13 cellular contexts compared by ENCODE assay signal in genomic region chr3:147411777-147412176, GRCh38. TPM values are rescaled to one million over a fixed set of nuclear protein-coding genes. Genes with fewer than 3 reads are reported as not detected.
DNase-seq lines count a peak whose midpoint lies in the region; ATAC-seq and TF ChIP-seq lines count a peak whose summit lies in the region.
"Had no signal": no experiment of that assay in that cellular context is flagged by ENCODE, and none has a peak within 500 bp of the region (broad histone marks: within the 10 kb centered on the region; RNA-seq: fewer than 3 reads in every experiment).

No MANE protein-coding gene starts in this region.

- H3K36me3 Mint-ChIP-seq in CD8-positive, alpha-beta memory T cell, result peaks cover 0 to 8% (median 1%) of the 10 kb centered on the region in 3 donors
- no peaks in the 10 kb centered on the region for H3K36me3 Mint-ChIP-seq in IgD-negative memory B cell
- H3K36me3 Mint-ChIP-seq in neural progenitor cell, result peaks cover 59% of the 10 kb centered on the region

- H3K9me3 Mint-ChIP-seq in CD8-positive, alpha-beta memory T cell, result peaks cover 12 to 48% (median 30%) of the 10 kb centered on the region in 5 donors
- H3K9me3 Mint-ChIP-seq in IgD-negative memory B cell (peaks cover 5 to 13% (median 9%) of the 10 kb centered on the region in 3 donors), neural progenitor cell (peaks cover 24% of the 10 kb centered on the region)

- POLR2A ChIA-PET in CD8-positive, alpha-beta memory T cell (lab: Charles Lee), result no interaction called here

- peaks cover 26 to 35% (median 33%) of the 10 kb centered on the region in 3 donors for H3K4me1 Mint-ChIP-seq in CD8-positive, alpha-beta memory T cell
- H3K4me1 Mint-ChIP-seq in IgD-negative memory B cell (peaks cover 0 to 8% (median 7%) of the 10 kb centered on the region in 3 donors), neural progenitor cell (peaks cover 40% of the 10 kb centered on the region)

- no peaks in the 10 kb centered on the region for H3K36me3 ChIP-seq in CD8-positive, alpha-beta memory T cell (ENCODE audit: insufficient read depth, low read length)
- no peaks in the 10 kb centered on the region for H3K36me3 ChIP-seq in neural progenitor cell
- H3K36me3 ChIP-seq: gastroesophageal sphincter had no signal

- no peaks in the 10 kb centered on the region for H3K4me1 ChIP-seq in CD8-positive, alpha-beta memory T cell (ENCODE audit: insufficient read depth, low read length)
- H3K4me1 ChIP-seq in neural progenitor cell, result peaks cover 16% of the 10 kb centered on the region

- peaks cover 68 to 81% of the 10 kb centered on the region in 2 donors for H3K27me3 Mint-ChIP-seq in CD8-positive, alpha-beta memory T cell
- H3K27me3 Mint-ChIP-seq in IgD-negative memory B cell, result peaks cover 57% of the 10 kb centered on the region
- peaks cover 54% of the 10 kb centered on the region for H3K27me3 Mint-ChIP-seq in neural progenitor cell (ENCODE audit: insufficient read depth, low read depth)

- no peak for ATAC-seq in HG03442 (IDR thresholded peaks at IDR 0.05; ENCODE audit: unreplicated experiment)
- ATAC-seq: gastroesophageal sphincter had no signal

- CTCF ChIA-PET in CD8-positive, alpha-beta memory T cell (lab: Charles Lee), result no interaction called here

- no peak overlapping the region for H3K9ac ChIP-seq in neural progenitor cell

- no peak overlapping the region for H3K4me2 ChIP-seq in neural progenitor cell

- peaks cover 48% of the 10 kb centered on the region for H3F3A ChIP-seq in neural progenitor cell (ENCODE audit: low read depth)

- no peak overlapping the region for H3K4me3 ChIP-seq in CD8-positive, alpha-beta memory T cell (ENCODE audit: low read length)
- no peak overlapping the region for H3K4me3 ChIP-seq in neural progenitor cell

- peak overlapping the region in 5 of 7 donors; percentile 15 to 73 (median 49) for H3K4me3 Mint-ChIP-seq in CD8-positive, alpha-beta memory T cell
- peak overlapping the region in 3 of 4 donors; percentile 6 to 75 (median 71) for H3K4me3 Mint-ChIP-seq in IgD-negative memory B cell
- H3K4me3 Mint-ChIP-seq in neural progenitor cell, result peak overlapping the region; percentile 99

- DNase-seq in CD8-positive, alpha-beta memory T cell, result no peak
- peak; percentile 38 for DNase-seq in neural progenitor cell (ENCODE audit: low spot score)
- DNase-seq in NCI-H1436 (lab: John Stamatoyannopoulos, UW), result no peak
- DNase-seq in stimulated activated CD4-positive, alpha-beta T cell treated with anti-CD3 and anti-CD28 coated beads, Interleukin-4, amount 100 ng/mL, for 4 hours, result no peak
- DNase-seq: activated naive CD4-positive, alpha-beta T cell treated with anti-CD3 and anti-CD28 coated beads for 36 hours; NCI-H526 treated with DMSO at 0.1 percent for 48 hours; substantia nigra had no signal

- TF ChIP-seq CTCF in neural progenitor cell (IDR thresholded peaks at IDR 0.05), result no peak

- peaks cover 39% of the 10 kb centered on the region for H3K27me3 ChIP-seq in CD8-positive, alpha-beta memory T cell (ENCODE audit: insufficient read depth, low read length, poor library complexity, severe bottlenecking)
- H3K27me3 ChIP-seq in neural progenitor cell, result peaks cover 100% of the 10 kb centered on the region

- no peaks in the 10 kb centered on the region for H3K9me3 ChIP-seq in CD8-positive, alpha-beta memory T cell (ENCODE audit: low read length)
- H3K9me3 ChIP-seq in neural progenitor cell (ENCODE audit: low read depth), result no peaks in the 10 kb centered on the region

- H4K20me1 ChIP-seq in neural progenitor cell (ENCODE audit: low read depth), result peaks cover 89% of the 10 kb centered on the region

- H3K27ac Mint-ChIP-seq in CD8-positive, alpha-beta memory T cell, result peak overlapping the region in 1 of 8 donors; percentile 30
- peak overlapping the region in 2 of 3 donors; percentile 71 to 88 for H3K27ac Mint-ChIP-seq in IgD-negative memory B cell
- peak overlapping the region; percentile 99 for H3K27ac Mint-ChIP-seq in neural progenitor cell
- H3K27ac Mint-ChIP-seq: activated naive CD4-positive, alpha-beta T cell treated with anti-CD3 and anti-CD28 coated beads for 36 hours had no signal

- H2AFZ ChIP-seq in neural progenitor cell (replicated peaks), result no peak overlapping the region

- no peaks in the 10 kb centered on the region for H3K79me2 ChIP-seq in neural progenitor cell (ENCODE audit: low read depth)

- H3K27ac ChIP-seq in CD8-positive, alpha-beta memory T cell (ENCODE audit: low read depth, low read length), result no peak overlapping the region
- H3K27ac ChIP-seq in cingulate gyrus (ENCODE audit: low read depth, low read length), result peak overlapping the region; percentile 55
- no peak overlapping the region for H3K27ac ChIP-seq in neural progenitor cell
- H3K27ac ChIP-seq: gastroesophageal sphincter, VCaP had no signal

RNA-seq across cellular contexts. Expression of gene ZIC1, which starts 2.6 kb away (rescaled TPM):
- not detected for total RNA-seq in CD8-positive, alpha-beta memory T cell
- polyA plus RNA-seq in CD8-positive, alpha-beta memory T cell, result not detected
- polyA plus RNA-seq in IgD-negative memory B cell, result not detected
- total RNA-seq in neural progenitor cell (ENCODE audit: low replicate concordance), result 0.56 and 0.84 TPM in 2 replicates
- total RNA-seq: activated naive CD4-positive, alpha-beta T cell treated with anti-CD3 and anti-CD28 coated beads for 36 hours; dermis microvascular lymphatic vessel endothelial cell had no signal

RNA-seq across cellular contexts. Expression of gene ZIC4, which starts 5.4 kb away (rescaled TPM):
- not detected for total RNA-seq in CD8-positive, alpha-beta memory T cell
- not detected for polyA plus RNA-seq in CD8-positive, alpha-beta memory T cell
- not detected for polyA plus RNA-seq in IgD-negative memory B cell
- 0.25 and 0.64 TPM in 2 replicates for total RNA-seq in neural progenitor cell (ENCODE audit: low replicate concordance)
- total RNA-seq: activated naive CD4-positive, alpha-beta T cell treated with anti-CD3 and anti-CD28 coated beads for 36 hours; dermis microvascular lymphatic vessel endothelial cell had no signal

Comparison
In these comparisons a context has a peak if more than half of its experiments do, and no peak if none do; other contexts are left out.
1. H3K4me3 Mint-ChIP-seq: peak in every context shown above with its lines; median percentile 99 in neural progenitor cell; 71 in IgD-negative memory B cell; 49 in CD8-positive, alpha-beta memory T cell.